ENCODE assay signal across 21 cellular contexts in the genomic region with DNA sequence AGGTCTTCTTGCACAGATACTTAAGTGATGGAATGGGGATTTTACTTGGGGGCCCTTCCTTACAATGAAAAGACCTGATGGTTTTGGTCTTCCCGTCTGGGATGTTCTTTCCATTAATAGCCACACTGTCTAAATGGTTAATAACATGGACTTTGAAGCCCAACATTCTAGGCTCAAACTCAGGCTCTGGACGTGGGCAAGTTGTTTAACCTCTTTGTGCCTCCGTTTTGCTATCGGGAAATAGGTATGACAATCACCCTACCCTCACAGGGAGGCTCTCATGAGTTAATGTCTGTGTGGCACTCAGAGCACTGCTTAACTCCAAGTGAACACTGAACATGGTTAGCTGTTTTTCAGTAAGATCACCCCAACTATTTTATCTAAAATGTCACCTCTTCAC.
"Had no signal": no experiment of that assay in that cellular context is flagged by ENCODE, and none has a peak within 500 bp of the region (broad histone marks: within the 10 kb centered on the region; RNA-seq: fewer than 3 reads in every experiment).

No MANE protein-coding gene starts in this region.

- H3K27ac ChIP-seq: KMS-11, SJCRH30 had no signal

- H3K27me3 ChIP-seq: SJCRH30 had no signal

- H3K9me3 ChIP-seq: SJCRH30 had no signal

- H3K4me1 ChIP-seq: SJCRH30 had no signal

- H3K27ac Mint-ChIP-seq: IgD-negative memory B cell had no signal

- FAIRE-seq: K562 had no signal

- H3K4me3 Mint-ChIP-seq: IgD-negative memory B cell had no signal

- H3K27me3 Mint-ChIP-seq: IgD-negative memory B cell had no signal

- H3K4me3 ChIP-seq: K562, SJCRH30 had no signal

- H3K9ac ChIP-seq: KMS-11 had no signal

- H3K4me1 Mint-ChIP-seq: IgD-negative memory B cell had no signal

- DNase-seq: Kasumi-1, MM.1S, NCI-H1092 treated with DMSO at 0.1 percent for 48 hours, NCI-H1436 treated with DMSO at 0.1 percent for 48 hours, NCI-H1694 treated with DMSO at 0.1 percent for 48 hours, NCI-H1930, NCI-H2081, NCI-H2107, NCI-H2227 treated with DMSO at 0.1 percent for 48 hours, NCI-H446, NCI-H510A, NCI-H524 treated with DMSO at 0.1 percent for 48 hours, NCI-H69, NCI-H774, RPMI8226, SHP77 treated with DMSO at 0.1 percent for 48 hours, SJCRH30 had no signal

- ATAC-seq: K562, SK-N-SH treated with all-trans-retinoic acid at 6 μM for 48 hours had no signal

- H3K36me3 ChIP-seq: SJCRH30 had no signal

- H3K4me2 ChIP-seq: KMS-11 had no signal

- H3K36me3 Mint-ChIP-seq: IgD-negative memory B cell had no signal

- H3K9me3 Mint-ChIP-seq: IgD-negative memory B cell had no signal
